23 cellular contexts compared by ENCODE assay signal in the genomic region with DNA sequence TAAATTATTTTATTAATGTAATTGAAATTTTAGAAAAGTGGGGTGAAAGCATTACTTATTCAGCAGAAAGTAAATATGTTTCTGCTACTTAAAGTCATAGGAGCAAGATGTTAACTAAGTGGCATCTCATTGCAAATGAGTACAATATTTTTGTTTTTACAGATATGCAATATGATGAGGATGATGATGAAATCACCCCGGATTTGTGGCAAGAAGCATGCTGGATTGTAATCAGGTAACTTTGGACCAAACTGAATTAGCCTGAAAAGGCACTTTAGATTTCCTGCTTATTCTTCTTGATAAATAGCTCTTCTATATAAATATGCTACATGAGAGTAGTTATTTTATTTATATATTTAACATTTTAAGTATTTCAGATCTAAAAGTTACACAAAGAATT.
"Had no signal": no experiment of that assay in that cellular context is flagged by ENCODE, and none has a peak within 500 bp of the region (broad histone marks: within the 10 kb centered on the region; RNA-seq: fewer than 3 reads in every experiment).

No MANE protein-coding gene starts in this region.

- H3K9ac ChIP-seq: SK-N-SH had no signal

- H3K27ac ChIP-seq: RWPE1 had no signal

- ATAC-seq: Panc1, PC-3 had no signal

- H3K4me3 ChIP-seq: MG63 had no signal

- H3K4me2 ChIP-seq: SK-N-SH had no signal

- H3K27me3 ChIP-seq: MG63 had no signal

- H3K9me3 ChIP-seq: MG63, SK-N-SH had no signal

- H3K9me3 Mint-ChIP-seq: IgD-negative memory B cell had no signal

- H3K27me3 Mint-ChIP-seq: IgD-negative memory B cell had no signal

- H3K4me3 Mint-ChIP-seq: IgD-negative memory B cell had no signal

- H3K27ac Mint-ChIP-seq: IgD-negative memory B cell had no signal

- DNase-seq: KBM-7, MG63, NCI-H1092, NCI-H1105 treated with DMSO at 0.1 percent for 48 hours, NCI-H1417 treated with DMSO at 0.1 percent for 48 hours, NCI-H146, NCI-H1694 treated with DMSO at 0.1 percent for 48 hours, NCI-H1930, NCI-H2081, NCI-H2171, NCI-H226, NCI-H446, NCI-H510A, NCI-H524 treated with DMSO at 0.1 percent for 48 hours, NCI-H69, NCI-H774, PC-3, SHP77, SK-N-SH, SW 1271 had no signal
